Comparison of ENCODE assay signal across 1 cellular context in the genomic region with DNA sequence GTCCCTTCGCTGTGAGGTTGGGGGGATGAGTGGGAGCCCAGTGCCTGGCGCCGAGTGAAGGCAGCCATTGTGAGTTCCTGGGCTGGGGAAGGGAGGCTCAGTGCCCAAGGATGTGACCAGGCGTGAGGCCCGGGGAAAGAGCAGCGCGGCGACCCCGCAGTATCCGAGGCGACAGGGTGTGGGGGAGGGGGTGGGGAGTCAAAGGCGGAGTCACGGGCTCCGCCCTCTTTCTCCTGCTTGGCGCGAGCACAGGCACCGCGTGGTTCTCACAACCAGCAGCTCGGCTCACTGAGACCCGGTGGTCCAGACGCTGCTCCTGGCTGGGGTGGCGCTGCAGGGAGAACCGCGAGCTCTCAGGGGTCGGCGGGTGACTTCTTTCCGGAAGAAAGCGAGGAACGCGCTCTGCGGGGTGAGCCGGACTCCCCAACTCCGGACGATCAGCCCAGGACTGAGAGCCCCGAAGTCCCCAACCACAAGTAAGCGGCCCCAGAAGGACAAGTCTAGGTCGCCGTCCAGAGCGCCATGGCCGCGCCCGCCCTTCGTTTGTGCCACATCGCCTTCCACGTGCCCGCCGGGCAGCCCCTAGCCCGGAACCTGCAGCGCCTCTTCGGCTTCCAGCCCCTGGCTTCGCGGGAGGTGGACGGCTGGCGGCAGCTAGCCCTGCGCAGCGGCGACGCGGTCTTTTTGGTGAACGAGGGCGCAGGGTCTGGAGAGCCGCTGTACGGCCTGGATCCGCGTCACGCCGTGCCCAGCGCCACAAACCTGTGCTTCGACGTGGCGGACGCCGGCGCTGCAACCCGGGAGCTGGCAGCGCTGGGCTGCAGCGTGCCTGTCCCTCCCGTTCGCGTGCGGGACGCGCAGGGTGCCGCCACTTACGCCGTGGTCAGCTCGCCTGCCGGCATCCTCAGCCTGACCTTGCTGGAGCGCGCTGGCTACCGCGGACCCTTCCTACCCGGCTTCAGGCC.
TF ChIP-seq lines count a peak whose summit lies in the region.

Gene HPDL, plus strand, starts transcription at position 269 of the 965 bp plus-strand sequence. Its CDS starts 254 bp downstream, at position 523.

TF ChIP-seq in GM23338, 12 proteins besides CTCF, POLR2A, EP300 and RAD21 (continued from another document):
- no peak for TF ChIP-seq ZNF462 (CRISPR knock-in tag; IDR thresholded peaks at IDR 0.05)
- TF ChIP-seq CREB1 (CRISPR knock-in tag; IDR thresholded peaks at IDR 0.05; ENCODE audit: low read depth) = peak; percentile 52
- TF ChIP-seq, protein P1, sequence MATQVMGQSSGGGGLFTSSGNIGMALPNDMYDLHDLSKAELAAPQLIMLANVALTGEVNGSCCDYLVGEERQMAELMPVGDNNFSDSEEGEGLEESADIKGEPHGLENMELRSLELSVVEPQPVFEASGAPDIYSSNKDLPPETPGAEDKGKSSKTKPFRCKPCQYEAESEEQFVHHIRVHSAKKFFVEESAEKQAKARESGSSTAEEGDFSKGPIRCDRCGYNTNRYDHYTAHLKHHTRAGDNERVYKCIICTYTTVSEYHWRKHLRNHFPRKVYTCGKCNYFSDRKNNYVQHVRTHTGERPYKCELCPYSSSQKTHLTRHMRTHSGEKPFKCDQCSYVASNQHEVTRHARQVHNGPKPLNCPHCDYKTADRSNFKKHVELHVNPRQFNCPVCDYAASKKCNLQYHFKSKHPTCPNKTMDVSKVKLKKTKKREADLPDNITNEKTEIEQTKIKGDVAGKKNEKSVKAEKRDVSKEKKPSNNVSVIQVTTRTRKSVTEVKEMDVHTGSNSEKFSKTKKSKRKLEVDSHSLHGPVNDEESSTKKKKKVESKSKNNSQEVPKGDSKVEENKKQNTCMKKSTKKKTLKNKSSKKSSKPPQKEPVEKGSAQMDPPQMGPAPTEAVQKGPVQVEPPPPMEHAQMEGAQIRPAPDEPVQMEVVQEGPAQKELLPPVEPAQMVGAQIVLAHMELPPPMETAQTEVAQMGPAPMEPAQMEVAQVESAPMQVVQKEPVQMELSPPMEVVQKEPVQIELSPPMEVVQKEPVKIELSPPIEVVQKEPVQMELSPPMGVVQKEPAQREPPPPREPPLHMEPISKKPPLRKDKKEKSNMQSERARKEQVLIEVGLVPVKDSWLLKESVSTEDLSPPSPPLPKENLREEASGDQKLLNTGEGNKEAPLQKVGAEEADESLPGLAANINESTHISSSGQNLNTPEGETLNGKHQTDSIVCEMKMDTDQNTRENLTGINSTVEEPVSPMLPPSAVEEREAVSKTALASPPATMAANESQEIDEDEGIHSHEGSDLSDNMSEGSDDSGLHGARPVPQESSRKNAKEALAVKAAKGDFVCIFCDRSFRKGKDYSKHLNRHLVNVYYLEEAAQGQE (IDR thresholded peaks at IDR 0.05; ENCODE audit: unreplicated experiment) = no peak
- no peak for TF ChIP-seq ZNF331 (CRISPR knock-in tag; IDR thresholded peaks at IDR 0.05; ENCODE audit: low read depth)
- no peak for TF ChIP-seq JUNB (IDR thresholded peaks at IDR 0.05; ENCODE audit: unreplicated experiment)
- no peak for TF ChIP-seq EZH2 (IDR thresholded peaks at IDR 0.05; ENCODE audit: low read depth, unreplicated experiment)
- TF ChIP-seq STAT1 (IDR thresholded peaks at IDR 0.05; ENCODE audit: unreplicated experiment) = no peak
- peak; percentile 98 for TF ChIP-seq POLR2AphosphoS5 (IDR thresholded peaks at IDR 0.05; ENCODE audit: low read depth)
- TF ChIP-seq EZH2phosphoT487 (IDR thresholded peaks at IDR 0.05; ENCODE audit: unreplicated experiment) = no peak
- peak; percentile 54 for TF ChIP-seq ETS1 (IDR thresholded peaks at IDR 0.05)
- no peak for TF ChIP-seq ZNF114 (CRISPR knock-in tag; IDR thresholded peaks at IDR 0.05)
TF ChIP-seq in GM23338: peak in this region for 3.
